In genomic region chrX:1426321-1426720, GRCh38 we compare ENCODE assay signal across 7 cellular contexts. TPM values are rescaled to one million over a fixed set of nuclear protein-coding genes. Genes with fewer than 3 reads are reported as not detected.
DNase-seq lines count a peak whose midpoint lies in the region; ATAC-seq, FAIRE-seq and TF ChIP-seq lines count a peak whose summit lies in the region.
"Not testable (repeated sequence)": the region's sequence is repeated elsewhere in the genome, so short reads cannot be mapped to it uniquely, and the experiment has no call there.

No MANE protein-coding gene starts in this region.

- 93% methylated on average over 16 of the region's 16 CpGs for WGBS in GM12878 (ENCODE audit: insufficient coverage, insufficient replicate concordance, low lambda C conversion rate, missing lambda C conversion rate)
- 90 to 93% (median 92%) methylated on average over 13 to 16 of the region's 16 CpGs for WGBS in spleen, 5 donors

- not testable (repeated sequence) for H3K4me2 ChIP-seq in GM12878 (ENCODE audit: control insufficient read depth, insufficient read depth)

- in situ Hi-C loops in GM12878 (cut with MboI): not testable (repeated sequence)

- H3K9ac ChIP-seq in GM12878 (ENCODE audit: control insufficient read depth, insufficient read depth, low read length); kidney (ENCODE audit: low read length in 2 of 2): not testable (repeated sequence)

- H4K20me1 ChIP-seq in GM12878 (ENCODE audit: control insufficient read depth, insufficient read depth): not testable (repeated sequence)

- not testable (repeated sequence) for H2AFZ ChIP-seq in GM12878 (ENCODE audit: control insufficient read depth, low read depth, low read length)

- TF ChIP-seq POLR2A in GM12878 (IDR thresholded peaks at IDR 0.05; ENCODE audit: low read depth, low read length): 0 out of 2 replicates have a peak, but pooled peaks have one; percentile 18
- not testable (repeated sequence) for TF ChIP-seq POLR2A in spleen (IDR thresholded peaks at IDR 0.05)

- not testable (repeated sequence) for BruUV-seq in GM12878 (replicated peaks; lab: Mats Ljungman, UMichigan)

- H3K79me2 ChIP-seq in GM12878 (ENCODE audit: control insufficient read depth, insufficient read depth, low read length): not testable (repeated sequence)

- SMC1A ChIA-PET in GM12878 (lab: Charles Lee; ENCODE audit: uncharacterized antibody, unreplicated experiment): not testable (repeated sequence)

- DNase-seq in D341Med (ENCODE audit: low spot score) (peak; percentile 26), WERI-Rb-1 (peak; percentile 28), kidney (peak; percentile 52), mucosa of descending colon (peak in 2 of 3 donors; percentile 6 to 21), spleen (peak; percentile 59)
- DNase-seq in activated T-cell treated with anti-CD3 and anti-CD28 coated beads, Interleukin-2, amount 50 U/mL, for 1 hour: peak; percentile 6
- DNase-seq in GM12878 (ENCODE audit: low read depth, low spot score): not testable (repeated sequence)

- H3K27me3 ChIP-seq in WERI-Rb-1 (ENCODE audit: insufficient read depth, low read depth, severe bottlenecking); GM12878 (replicated peaks in 1 of 2; ENCODE audit: control insufficient read depth in 2 of 2, insufficient read depth in 2 of 2, low read length in 1 of 2); spleen (replicated peaks in 1 of 7): not testable (repeated sequence)

- POLR2A ChIA-PET in GM12878 (lab: Charles Lee): not testable (repeated sequence)

- not testable (repeated sequence) for H3K4me3 ChIP-seq in WERI-Rb-1 (ENCODE audit: low read depth, low read length); GM12878; kidney (ENCODE audit: low read length in 2 of 2); mucosa of descending colon; spleen

- CTCF ChIA-PET in GM12878 (lab: Yijun Ruan, JAX): not testable (repeated sequence)

- TF ChIP-seq EP300 in GM12878 (IDR thresholded peaks at IDR 0.05; ENCODE audit: borderline replicate concordance in 1 of 2, control insufficient read depth in 1 of 2, low read depth in 2 of 2, low read length in 2 of 2): not testable (repeated sequence)

- TF ChIP-seq RAD21 in GM12878 (IDR thresholded peaks at IDR 0.05; ENCODE audit: insufficient read depth, low read depth, low read length): not testable (repeated sequence)

- RAD21 ChIA-PET in GM12878 (lab: Charles Lee; ENCODE audit: unreplicated experiment): not testable (repeated sequence)

- intact Hi-C loops in GM12878 (cut with micrococcal nuclease; ENCODE audit: unreplicated experiment); kidney (cut with DNase I); mucosa of descending colon (cut with DNase I, micrococcal nuclease); spleen (cut with DNase I; ENCODE audit: low total_unique reads): not testable (repeated sequence)

- H3K36me3 ChIP-seq in WERI-Rb-1 (peaks cover 49% of the 10 kb centered on the region), GM12878 (ENCODE audit: control insufficient read depth in 2 of 2, insufficient read depth in 2 of 2, low read length in 1 of 2) (peaks cover 18 to 27% of the 10 kb centered on the region in 2 experiments), kidney (ENCODE audit: control insufficient read depth in 1 of 2, insufficient read depth in 2 of 2, low read length in 2 of 2) (peaks cover 9 to 13% of the 10 kb centered on the region in 2 donors), spleen (peaks cover 0 to 72% (median 40%) of the 10 kb centered on the region in 6 donors)
- H3K36me3 ChIP-seq in mucosa of descending colon (ENCODE audit: low read depth): not testable (repeated sequence)

- H3K27ac ChIP-seq in WERI-Rb-1: peak overlapping the region; percentile 40; the same call in 1 of the 2 replicates
- not testable (repeated sequence) for H3K27ac ChIP-seq in GM12878 (ENCODE audit: control insufficient read depth, insufficient read depth); kidney (ENCODE audit: low read depth in 2 of 2, low read length in 2 of 2); spleen

- FAIRE-seq in GM12878 (lab: Jason Lieb, UNC); kidney (lab: Jason Lieb, UNC): not testable (repeated sequence)

- H3K4me1 ChIP-seq in GM12878 (ENCODE audit: control insufficient read depth, insufficient read depth, low read length); kidney (ENCODE audit: control insufficient read depth in 1 of 2, insufficient read depth in 1 of 2, low read depth in 1 of 2, low read length in 2 of 2); mucosa of descending colon (ENCODE audit: low read depth); spleen: not testable (repeated sequence)

- not testable (repeated sequence) for H3K9me3 ChIP-seq in WERI-Rb-1 (ENCODE audit: severe bottlenecking); kidney (ENCODE audit: control insufficient read depth in 1 of 2, low read length in 2 of 2)
- H3K9me3 ChIP-seq in GM12878 (replicated peaks; ENCODE audit: control insufficient read depth, insufficient read depth, low read length) (peaks cover 23% of the 10 kb centered on the region), mucosa of descending colon (peaks cover 14% of the 10 kb centered on the region), spleen (peaks cover 3 to 28% (median 22%) of the 10 kb centered on the region in 8 donors)

- not testable (repeated sequence) for TF ChIP-seq CTCF in WERI-Rb-1 (IDR thresholded peaks at IDR 0.05; ENCODE audit: low read depth, low read length); GM12878 (IDR thresholded peaks at IDR 0.05 in 2 of 3, conservative IDR thresholded peaks at IDR 0.05 in 1 of 3; ENCODE audit: control insufficient read depth in 2 of 3, extremely low read depth in 1 of 3, insufficient read depth in 1 of 3, low read depth in 3 of 3, low read length in 3 of 3); kidney (IDR thresholded peaks at IDR 0.05; ENCODE audit: borderline replicate concordance, extremely low read depth, insufficient read depth); mucosa of descending colon (IDR thresholded peaks at IDR 0.05); spleen (IDR thresholded peaks at IDR 0.05 in 8 of 11, conservative IDR thresholded peaks at IDR 0.05 in 3 of 11)

- ATAC-seq in GM12878, mucosa of descending colon: not testable (repeated sequence)

RNA-seq across cellular contexts. Expression of gene ASMTL, which starts 26.4 kb away (rescaled TPM):
- total RNA-seq in GM12878 (2013; cell fraction: nucleolus; rRNA removed): 32.4 and 34.7 TPM in 2 replicates
- total RNA-seq in GM12878 (2014; rRNA removed) (21.7 and 32.2 TPM in 2 replicates), GM12878 (2014; rRNA removed; fragmentation: Illumina TruSeq; extraction: Trizol) (15.5 and 18.1 TPM in 2 replicates), GM12878 (2021) (46.6 and 46.8 TPM in 2 replicates), kidney (33.3 TPM), mucosa of descending colon (10 to 100 TPM; 15.6 to 32.0 (median 18.8) TPM), spleen (10 to 100 TPM; 21.3 to 35.5 (median 27.9) TPM)
- 14.8 TPM for polyA plus RNA-seq in GM12878 (2011; ENCODE audit: low read depth)
- polyA plus RNA-seq in GM12878 (2011; rRNA removed) (24.5 and 51.9 TPM in 2 replicates), GM12878 (2014; fragmentation: Illumina TruSeq; extraction: Trizol) (8.5 and 14.3 TPM in 2 replicates), GM12878 (2014; fragmentation: Nextera tagmentation; extraction: Ambion mirVana) (1 to 10 TPM; 1.6 to 3.8 TPM), GM12878 (2014; rRNA removed) (44.6 and 48.4 TPM in 2 replicates), GM12878 (2016; fragmentation: Nextera tagmentation; extraction: Ambion mirVana) (10 to 100 TPM; 32.1 to 34.4 TPM), kidney (ENCODE audit: insufficient read depth, low read depth, low replicate concordance) (29.9 TPM), spleen (10 to 100 TPM; 25.0 to 28.8 (median 26.6) TPM)
- 54.2 and 67.8 TPM in 2 replicates for polyA plus RNA-seq in GM12878 (2011; cell fraction: cytosol; rRNA removed)
- polyA plus RNA-seq in GM12878 (2011; cell fraction: nucleus; rRNA removed): 97.6 and 127 TPM in 2 replicates
- polyA plus RNA-seq in GM12878 (2012): 42.3 and 47.5 TPM in 2 replicates
- polyA minus RNA-seq in GM12878 (2011; rRNA and poly(A)+ RNA removed): 31.2 and 53.8 TPM in 2 replicates
- 20.7 and 21.2 TPM in 2 replicates for polyA minus RNA-seq in GM12878 (2011; cell fraction: cytosol; rRNA and poly(A)+ RNA removed)
- 17.2 and 27.9 TPM in 2 replicates for polyA minus RNA-seq in GM12878 (2011; cell fraction: nucleus; rRNA and poly(A)+ RNA removed)

RNA-seq across cellular contexts. Expression of gene SLC25A6, which starts 34.4 kb away (rescaled TPM):
- 200 and 249 TPM in 2 replicates for total RNA-seq in GM12878 (2013; cell fraction: nucleolus; rRNA removed)
- total RNA-seq in GM12878 (2014; rRNA removed): 225 and 293 TPM in 2 replicates
- 261 and 287 TPM in 2 replicates for total RNA-seq in GM12878 (2014; rRNA removed; fragmentation: Illumina TruSeq; extraction: Trizol)
- total RNA-seq in GM12878 (2021): 632 and 654 TPM in 2 replicates
- 286 TPM for polyA plus RNA-seq in GM12878 (2011; ENCODE audit: low read depth)
- polyA plus RNA-seq in GM12878 (2011; rRNA removed): 157 and 352 TPM in 2 replicates
- 683 and 869 TPM in 2 replicates for polyA plus RNA-seq in GM12878 (2011; cell fraction: cytosol; rRNA removed)
- 295 and 304 TPM in 2 replicates for polyA plus RNA-seq in GM12878 (2011; cell fraction: nucleus; rRNA removed)
- 757 and 810 TPM in 2 replicates for polyA plus RNA-seq in GM12878 (2012)
- 34.2 and 187 TPM in 2 replicates for polyA plus RNA-seq in GM12878 (2014; fragmentation: Illumina TruSeq; extraction: Trizol)
- 100 to 1,000 TPM in 1 of 2 experiments, 10 to 100 TPM in 1; 61.9 to 127 TPM for polyA plus RNA-seq in GM12878 (2014; fragmentation: Nextera tagmentation; extraction: Ambion mirVana)
- 642 and 753 TPM in 2 replicates for polyA plus RNA-seq in GM12878 (2014; rRNA removed)
- 100 to 1,000 TPM; 447 to 454 TPM for polyA plus RNA-seq in GM12878 (2016; fragmentation: Nextera tagmentation; extraction: Ambion mirVana)
- 274 and 515 TPM in 2 replicates for polyA minus RNA-seq in GM12878 (2011; rRNA and poly(A)+ RNA removed)
- polyA minus RNA-seq in GM12878 (2011; cell fraction: cytosol; rRNA and poly(A)+ RNA removed): 253 and 254 TPM in 2 replicates
- polyA minus RNA-seq in GM12878 (2011; cell fraction: nucleus; rRNA and poly(A)+ RNA removed): 107 and 179 TPM in 2 replicates
- total RNA-seq in kidney: 357 TPM
- 654 TPM for polyA plus RNA-seq in kidney (ENCODE audit: insufficient read depth, low read depth, low replicate concordance)
- total RNA-seq in mucosa of descending colon: 100 to 1,000 TPM; 435 to 455 (median 450) TPM
- total RNA-seq in spleen: 100 to 1,000 TPM; 255 to 309 (median 297) TPM
- polyA plus RNA-seq in spleen: 100 to 1,000 TPM; 396 to 443 (median 425) TPM
